1 cellular context compared by ENCODE assay signal in genomic region chr7:140315498-140316164, GRCh38.
TF ChIP-seq lines count a peak whose summit lies in the region.

No MANE protein-coding gene starts in this region.

TF ChIP-seq in HepG2, 621 proteins besides CTCF, POLR2A, EP300 and RAD21 (continued from another document):
- no peak for TF ChIP-seq ZBTB40 (IDR thresholded peaks at IDR 0.05)
- TF ChIP-seq ZBTB40 (CRISPR knock-in tag; IDR thresholded peaks at IDR 0.05), result no peak
- TF ChIP-seq FUBP1 (CRISPR knock-in tag; IDR thresholded peaks at IDR 0.05; ENCODE audit: borderline replicate concordance), result no peak
- TF ChIP-seq CSRNP2 (CRISPR knock-in tag; conservative IDR thresholded peaks at IDR 0.05; ENCODE audit: low read depth), result no peak
- no peak for TF ChIP-seq NBN (conservative IDR thresholded peaks at IDR 0.05)
- TF ChIP-seq FOXJ3 (CRISPR knock-in tag; IDR thresholded peaks at IDR 0.05; ENCODE audit: borderline replicate concordance), result no peak
- no peak for TF ChIP-seq CHD4 (IDR thresholded peaks at IDR 0.05; ENCODE audit: borderline replicate concordance, low read length)
- TF ChIP-seq RAD51 (IDR thresholded peaks at IDR 0.05; ENCODE audit: borderline replicate concordance), result no peak
- no peak for TF ChIP-seq MTF1 (CRISPR knock-in tag; IDR thresholded peaks at IDR 0.05)
- TF ChIP-seq CENPBD1 (CRISPR knock-in tag; IDR thresholded peaks at IDR 0.05; ENCODE audit: borderline replicate concordance, low read depth), result no peak
- TF ChIP-seq MAFG (CRISPR knock-in tag; IDR thresholded peaks at IDR 0.05), result no peak
- peak; percentile 19; the same call in 1 of the 2 replicates for TF ChIP-seq ZNF687 (CRISPR knock-in tag; IDR thresholded peaks at IDR 0.05)
- no peak for TF ChIP-seq ZNF10 (CRISPR knock-in tag; IDR thresholded peaks at IDR 0.05; ENCODE audit: borderline replicate concordance, low read depth)
- TF ChIP-seq ZNF784 (CRISPR knock-in tag; IDR thresholded peaks at IDR 0.05; ENCODE audit: borderline replicate concordance), result no peak
- no peak for TF ChIP-seq ZNF616 (CRISPR knock-in tag; IDR thresholded peaks at IDR 0.05; ENCODE audit: low read depth)
- no peak for TF ChIP-seq MATR3 (CRISPR knock-in tag; IDR thresholded peaks at IDR 0.05)
- TF ChIP-seq ZNF275 (CRISPR knock-in tag; IDR thresholded peaks at IDR 0.05; ENCODE audit: borderline replicate concordance), result no peak
- TF ChIP-seq ZNF547 (CRISPR knock-in tag; IDR thresholded peaks at IDR 0.05), result no peak
- TF ChIP-seq KMT2A (CRISPR knock-in tag; IDR thresholded peaks at IDR 0.05), result no peak
- peak; percentile 9; the same call in 1 of the 2 replicates for TF ChIP-seq ZFP91 (CRISPR knock-in tag; IDR thresholded peaks at IDR 0.05; ENCODE audit: borderline replicate concordance)
- TF ChIP-seq IKZF1 (IDR thresholded peaks at IDR 0.05), result no peak
- 0 out of 2 replicates have a peak, but pooled peaks have one; percentile 9 for TF ChIP-seq ZFX (CRISPR knock-in tag; IDR thresholded peaks at IDR 0.05; ENCODE audit: low read depth)
